Comparison of ENCODE assay signal across 13 cellular contexts in genomic region chr2:110216803-110217202, GRCh38. TPM values are rescaled to one million over a fixed set of nuclear protein-coding genes. Genes with fewer than 3 reads are reported as not detected.
DNase-seq lines count a peak whose midpoint lies in the region; ATAC-seq and TF ChIP-seq lines count a peak whose summit lies in the region.
"Had no signal": no experiment of that assay in that cellular context is flagged by ENCODE, and none has a peak within 500 bp of the region (broad histone marks: within the 10 kb centered on the region; RNA-seq: fewer than 3 reads in every experiment).

No MANE protein-coding gene starts in this region.

- no peak for TF ChIP-seq CTCF in gastrocnemius medialis (IDR thresholded peaks at IDR 0.05 in 4 of 5, conservative IDR thresholded peaks at IDR 0.05 in 1 of 5)

- no peaks in the 10 kb centered on the region for H3K9me2 ChIP-seq in Karpas-422 (replicated peaks; ENCODE audit: insufficient read depth, low read length)

- CTCF ChIA-PET in HEK293T (lab: Yijun Ruan, JAX), result no interaction called here

- no peak overlapping the region for H3K4me2 ChIP-seq in Karpas-422 (ENCODE audit: low read depth, low read length, poor library complexity, severe bottlenecking)
- H3K4me2 ChIP-seq: A549; BLaER1 treated with 17β-estradiol and CSF1 and Interleukin-3, amounts not matched to agents 10 nM and 100 nM; GM23338 had no signal

- peaks cover 5% of the 10 kb centered on the region for H3K79me2 ChIP-seq in Karpas-422 (ENCODE audit: low read length)

- DNase-seq in Karpas-422 (peak; percentile 17), fibroblast of gingiva (ENCODE audit: low read depth) (peak; percentile 29), gastrocnemius medialis (no peak), erythroblast (lab: John Stamatoyannopoulos, UW) (no peak), NCI-H1092 treated with DMSO at 0.1 percent for 48 hours (lab: John Stamatoyannopoulos, UW) (no peak), HEK293T (ENCODE audit: extremely low spot score) (no peak)
- DNase-seq: CD4-positive, CD25-positive, alpha-beta regulatory T cell; H7 had no signal

- in situ Hi-C loops in gastrocnemius medialis (cut with MboI; ENCODE audit: low sequenced_read_pairs in 4 of 4), result no loop called here

- H3K36me3 ChIP-seq in Karpas-422 (ENCODE audit: insufficient read depth, low read length) (no peaks in the 10 kb centered on the region), gastrocnemius medialis (no peaks in the 10 kb centered on the region)
- H3K36me3 ChIP-seq: BLaER1 treated with 17β-estradiol and CSF1 and Interleukin-3, amounts not matched to agents 10 nM and 100 nM had no signal

- H3K4me3 ChIP-seq in Karpas-422 (ENCODE audit: low read length), result no peak overlapping the region
- H3K4me3 ChIP-seq in gastrocnemius medialis, result no peak overlapping the region
- H3K4me3 ChIP-seq: A549; BLaER1 treated with 17β-estradiol and CSF1 and Interleukin-3, amounts not matched to agents 10 nM and 100 nM; GM12878; GM23338 had no signal

- TF ChIP-seq POLR2A in gastrocnemius medialis (IDR thresholded peaks at IDR 0.05) (no peak), erythroblast (IDR thresholded peaks at IDR 0.05; ENCODE audit: low read length) (no peak)

- peak; percentile 45 to 59 for ATAC-seq in gastrocnemius medialis
- ATAC-seq: A549, GM12878, GM23338 had no signal

- no peaks in the 10 kb centered on the region for H4K20me1 ChIP-seq in Karpas-422 (ENCODE audit: insufficient read depth, low read depth, low read length)
- H4K20me1 ChIP-seq: BLaER1 treated with 17β-estradiol and CSF1 and Interleukin-3, amounts not matched to agents 10 nM and 100 nM had no signal

- H3K27me3 ChIP-seq in Karpas-422 (ENCODE audit: low read length), result peaks cover 3% of the 10 kb centered on the region; the same call in 1 of the 2 replicates
- H3K27me3 ChIP-seq in gastrocnemius medialis, result no peaks in the 10 kb centered on the region
- H3K27me3 ChIP-seq: BLaER1 treated with 17β-estradiol and CSF1 and Interleukin-3, amounts not matched to agents 10 nM and 100 nM had no signal

- no peak overlapping the region for H2AFZ ChIP-seq in Karpas-422 (ENCODE audit: low read length)
- H2AFZ ChIP-seq: GM23338 had no signal

- H3K9me3 ChIP-seq in Karpas-422 (ENCODE audit: low read length) (peaks cover 4% of the 10 kb centered on the region; the same call in 1 of the 2 replicates), gastrocnemius medialis (no peaks in the 10 kb centered on the region)

- intact Hi-C loops in gastrocnemius medialis (cut with DNase I; ENCODE audit: low total_unique reads), result no loop called here

- POLR2A ChIA-PET in HEK293T (lab: Yijun Ruan, JAX), result no interaction called here

- H3K4me1 ChIP-seq in Karpas-422 (ENCODE audit: low read length), result peaks cover 6% of the 10 kb centered on the region
- H3K4me1 ChIP-seq in gastrocnemius medialis, result peaks cover 36 to 38% of the 10 kb centered on the region in 2 donors
- H3K4me1 ChIP-seq: A549; BLaER1 treated with 17β-estradiol and CSF1 and Interleukin-3, amounts not matched to agents 10 nM and 100 nM had no signal

- H3K27ac ChIP-seq in Karpas-422 (ENCODE audit: low read length), result no peak overlapping the region
- H3K27ac ChIP-seq in gastrocnemius medialis, result peak overlapping the region; percentile 77 to 94 (median 82)
- H3K27ac ChIP-seq: A549; BLaER1 treated with 17β-estradiol and CSF1 and Interleukin-3, amounts not matched to agents 10 nM and 100 nM; HL-60 had no signal

- H3K9ac ChIP-seq in Karpas-422 (ENCODE audit: low read length), result no peak overlapping the region
- H3K9ac ChIP-seq: BLaER1 treated with 17β-estradiol and CSF1 and Interleukin-3, amounts not matched to agents 10 nM and 100 nM had no signal

TF ChIP-seq in HEK293T, 16 proteins besides CTCF, POLR2A, EP300 and RAD21:
- TF ChIP-seq LEF1 (IDR thresholded peaks at IDR 0.05; ENCODE audit: borderline replicate concordance) (no peak), FOXM1 (IDR thresholded peaks at IDR 0.05; ENCODE audit: borderline replicate concordance) (no peak), ELF4 (IDR thresholded peaks at IDR 0.05) (no peak), HDGF (IDR thresholded peaks at IDR 0.05; ENCODE audit: borderline replicate concordance) (no peak), BHLHE40 (IDR thresholded peaks at IDR 0.05; ENCODE audit: borderline replicate concordance) (no peak), TARDBP (IDR thresholded peaks at IDR 0.05) (no peak), ARNT (IDR thresholded peaks at IDR 0.05) (no peak), NFRKB (IDR thresholded peaks at IDR 0.05) (no peak), SP1 (IDR thresholded peaks at IDR 0.05) (no peak), PKNOX1 (IDR thresholded peaks at IDR 0.05) (no peak)

RNA-seq across cellular contexts. Expression of gene MTLN, which starts 4.5 kb away (rescaled TPM):
- total RNA-seq in Karpas-422 (2014; rRNA removed; shearing (Covaris generic); ENCODE audit: low replicate concordance), result 89.2 and 171 TPM in 2 replicates
- 100 to 1,000 TPM; 141 to 685 (median 391) TPM for total RNA-seq in gastrocnemius medialis

RNA-seq across cellular contexts. Expression of gene NPHP1, which starts 12.0 kb away (rescaled TPM):
- total RNA-seq in Karpas-422 (2014; rRNA removed; shearing (Covaris generic); ENCODE audit: low replicate concordance), result 1.5 and 3.2 TPM in 2 replicates
- 10 to 100 TPM in 1 of 4 donors, 1 to 10 TPM in 3; 3.8 to 10.3 (median 4.6) TPM for total RNA-seq in gastrocnemius medialis
- total RNA-seq: CD4-positive, CD25-positive, alpha-beta regulatory T cell had no signal

Comparison
In these comparisons a context has a peak if more than half of its experiments do, and no peak if none do; other contexts are left out.
1. DNase-seq: peak in Karpas-422 (single experiment) and fibroblast of gingiva (single experiment); none in gastrocnemius medialis (0 of 2), erythroblast (0 of 2), NCI-H1092 treated with DMSO at 0.1 percent for 48 hours (single experiment) and HEK293T (single experiment).